In genomic region chr15:94070341-94071275, GRCh38 we compare ENCODE assay signal across 9 cellular contexts.
DNase-seq lines count a peak whose midpoint lies in the region; ATAC-seq and TF ChIP-seq lines count a peak whose summit lies in the region.
"Had no signal": no experiment of that assay in that cellular context is flagged by ENCODE, and none has a peak within 500 bp of the region (broad histone marks: within the 10 kb centered on the region; RNA-seq: fewer than 3 reads in every experiment).

No MANE protein-coding gene starts in this region.

- no peaks in the 10 kb centered on the region for H3K27me3 ChIP-seq in tibial nerve

- peak; percentile 92 for DNase-seq in Daoy (ENCODE audit: low read depth)
- peak; percentile 60 for DNase-seq in M059J (ENCODE audit: low read depth)
- peak; percentile 11 for DNase-seq in UCSD-AML1 (lab: John Stamatoyannopoulos, UW; ENCODE audit: unreplicated experiment)
- peak; percentile 13 for DNase-seq in nephron progenitor cell
- no peak for DNase-seq in NCI-H1105 (lab: John Stamatoyannopoulos, UW)
- no peak for DNase-seq in activated CD4-positive, alpha-beta T cell treated with anti-CD3 and anti-CD28 coated beads for 1 hour
- no peak for DNase-seq in tibial nerve (ENCODE audit: low spot score in 2 of 2)

- no peaks in the 10 kb centered on the region for H3K36me3 ChIP-seq in tibial nerve

- H3K9me3 Mint-ChIP-seq in nephron progenitor cell: peaks cover 37% of the 10 kb centered on the region

- no peak overlapping the region for H3K27ac ChIP-seq in tibial nerve

- peaks cover 0 to 9% (median 0%) of the 10 kb centered on the region in 4 donors for H3K4me1 ChIP-seq in tibial nerve

- peaks cover 3% of the 10 kb centered on the region for H3K27me3 Mint-ChIP-seq in nephron progenitor cell (ENCODE audit: low read depth, poor library complexity)

- no peak for TF ChIP-seq POLR2A in tibial nerve (IDR thresholded peaks at IDR 0.05)

- no peak for TF ChIP-seq EP300 in tibial nerve (IDR thresholded peaks at IDR 0.05)

- no peak overlapping the region for H3K4me3 Mint-ChIP-seq in nephron progenitor cell
- H3K4me3 Mint-ChIP-seq: IgD-negative memory B cell had no signal

- H3K4me1 Mint-ChIP-seq in nephron progenitor cell: peaks cover 21% of the 10 kb centered on the region
- H3K4me1 Mint-ChIP-seq: IgD-negative memory B cell had no signal

- H3K36me3 Mint-ChIP-seq in nephron progenitor cell (ENCODE audit: low read depth): no peaks in the 10 kb centered on the region
- H3K36me3 Mint-ChIP-seq: IgD-negative memory B cell had no signal

- TF ChIP-seq CTCF in nephron progenitor cell (IDR thresholded peaks at IDR 0.05): no peak
- TF ChIP-seq CTCF in tibial nerve (IDR thresholded peaks at IDR 0.05): no peak

- H3K9me3 ChIP-seq in tibial nerve: no peaks in the 10 kb centered on the region

- no peak for ATAC-seq in HG03460 (IDR thresholded peaks at IDR 0.05; ENCODE audit: unreplicated experiment)

- H3K4me3 ChIP-seq in tibial nerve: no peak overlapping the region

- WGBS in tibial nerve, 2 donors: 68 to 73% methylated on average over 19 of the region's 19 CpGs

- peak overlapping the region; percentile 85 for H3K27ac Mint-ChIP-seq in nephron progenitor cell
- H3K27ac Mint-ChIP-seq: IgD-negative memory B cell had no signal

Comparison
In these comparisons a context has a peak if more than half of its experiments do, and no peak if none do; other contexts are left out.
1. DNase-seq: peak in Daoy (single experiment), M059J (single experiment), UCSD-AML1 (single experiment) and nephron progenitor cell (single experiment); none in NCI-H1105 (single experiment), activated CD4-positive, alpha-beta T cell treated with anti-CD3 and anti-CD28 coated beads for 1 hour (single experiment) and tibial nerve (0 of 2).